ENCODE assay signal across 2 cellular contexts in the genomic region with DNA sequence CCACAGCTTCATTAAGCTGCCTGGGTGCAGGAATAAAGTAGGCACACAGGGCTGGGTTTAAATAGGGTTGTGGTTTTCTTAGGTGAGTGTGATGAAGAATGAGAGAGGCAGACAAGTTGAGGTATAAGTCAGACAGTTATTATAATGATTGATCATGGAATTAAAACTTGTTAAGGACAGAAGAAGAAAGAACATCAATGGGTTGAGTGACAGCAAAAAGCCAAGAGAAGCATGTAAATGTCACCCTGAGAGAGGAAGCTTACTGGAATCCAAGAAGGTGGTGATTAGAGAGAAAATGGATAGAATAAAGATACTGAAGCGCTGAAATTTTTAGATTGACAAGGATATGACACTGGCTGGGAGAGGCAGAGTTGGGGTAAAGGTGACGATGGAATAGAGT.
A peak's percentile ranks its signal among the peaks of the same experiment; 100 is the strongest.
TF ChIP-seq lines count a peak whose summit lies in the region.

No MANE protein-coding gene starts in this region.

TF ChIP-seq in GM23338, 12 proteins besides CTCF, POLR2A, EP300 and RAD21 (continued from another document and continues in another):
- TF ChIP-seq, protein P1, sequence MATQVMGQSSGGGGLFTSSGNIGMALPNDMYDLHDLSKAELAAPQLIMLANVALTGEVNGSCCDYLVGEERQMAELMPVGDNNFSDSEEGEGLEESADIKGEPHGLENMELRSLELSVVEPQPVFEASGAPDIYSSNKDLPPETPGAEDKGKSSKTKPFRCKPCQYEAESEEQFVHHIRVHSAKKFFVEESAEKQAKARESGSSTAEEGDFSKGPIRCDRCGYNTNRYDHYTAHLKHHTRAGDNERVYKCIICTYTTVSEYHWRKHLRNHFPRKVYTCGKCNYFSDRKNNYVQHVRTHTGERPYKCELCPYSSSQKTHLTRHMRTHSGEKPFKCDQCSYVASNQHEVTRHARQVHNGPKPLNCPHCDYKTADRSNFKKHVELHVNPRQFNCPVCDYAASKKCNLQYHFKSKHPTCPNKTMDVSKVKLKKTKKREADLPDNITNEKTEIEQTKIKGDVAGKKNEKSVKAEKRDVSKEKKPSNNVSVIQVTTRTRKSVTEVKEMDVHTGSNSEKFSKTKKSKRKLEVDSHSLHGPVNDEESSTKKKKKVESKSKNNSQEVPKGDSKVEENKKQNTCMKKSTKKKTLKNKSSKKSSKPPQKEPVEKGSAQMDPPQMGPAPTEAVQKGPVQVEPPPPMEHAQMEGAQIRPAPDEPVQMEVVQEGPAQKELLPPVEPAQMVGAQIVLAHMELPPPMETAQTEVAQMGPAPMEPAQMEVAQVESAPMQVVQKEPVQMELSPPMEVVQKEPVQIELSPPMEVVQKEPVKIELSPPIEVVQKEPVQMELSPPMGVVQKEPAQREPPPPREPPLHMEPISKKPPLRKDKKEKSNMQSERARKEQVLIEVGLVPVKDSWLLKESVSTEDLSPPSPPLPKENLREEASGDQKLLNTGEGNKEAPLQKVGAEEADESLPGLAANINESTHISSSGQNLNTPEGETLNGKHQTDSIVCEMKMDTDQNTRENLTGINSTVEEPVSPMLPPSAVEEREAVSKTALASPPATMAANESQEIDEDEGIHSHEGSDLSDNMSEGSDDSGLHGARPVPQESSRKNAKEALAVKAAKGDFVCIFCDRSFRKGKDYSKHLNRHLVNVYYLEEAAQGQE (IDR thresholded peaks at IDR 0.05; ENCODE audit: unreplicated experiment) = no peak
- no peak for TF ChIP-seq CREB1 (CRISPR knock-in tag; IDR thresholded peaks at IDR 0.05; ENCODE audit: low read depth)
- TF ChIP-seq EZH2 (IDR thresholded peaks at IDR 0.05; ENCODE audit: low read depth, unreplicated experiment) = no peak
- no peak for TF ChIP-seq ZNF331 (CRISPR knock-in tag; IDR thresholded peaks at IDR 0.05; ENCODE audit: low read depth)
- no peak for TF ChIP-seq ZNF114 (CRISPR knock-in tag; IDR thresholded peaks at IDR 0.05)
- TF ChIP-seq, protein P2, sequence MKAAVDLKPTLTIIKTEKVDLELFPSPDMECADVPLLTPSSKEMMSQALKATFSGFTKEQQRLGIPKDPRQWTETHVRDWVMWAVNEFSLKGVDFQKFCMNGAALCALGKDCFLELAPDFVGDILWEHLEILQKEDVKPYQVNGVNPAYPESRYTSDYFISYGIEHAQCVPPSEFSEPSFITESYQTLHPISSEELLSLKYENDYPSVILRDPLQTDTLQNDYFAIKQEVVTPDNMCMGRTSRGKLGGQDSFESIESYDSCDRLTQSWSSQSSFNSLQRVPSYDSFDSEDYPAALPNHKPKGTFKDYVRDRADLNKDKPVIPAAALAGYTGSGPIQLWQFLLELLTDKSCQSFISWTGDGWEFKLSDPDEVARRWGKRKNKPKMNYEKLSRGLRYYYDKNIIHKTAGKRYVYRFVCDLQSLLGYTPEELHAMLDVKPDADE (IDR thresholded peaks at IDR 0.05) = no peak
- TF ChIP-seq JUNB (IDR thresholded peaks at IDR 0.05; ENCODE audit: unreplicated experiment) = no peak
- TF ChIP-seq EZH2phosphoT487 (IDR thresholded peaks at IDR 0.05; ENCODE audit: unreplicated experiment) = no peak
- TF ChIP-seq, protein P3, sequence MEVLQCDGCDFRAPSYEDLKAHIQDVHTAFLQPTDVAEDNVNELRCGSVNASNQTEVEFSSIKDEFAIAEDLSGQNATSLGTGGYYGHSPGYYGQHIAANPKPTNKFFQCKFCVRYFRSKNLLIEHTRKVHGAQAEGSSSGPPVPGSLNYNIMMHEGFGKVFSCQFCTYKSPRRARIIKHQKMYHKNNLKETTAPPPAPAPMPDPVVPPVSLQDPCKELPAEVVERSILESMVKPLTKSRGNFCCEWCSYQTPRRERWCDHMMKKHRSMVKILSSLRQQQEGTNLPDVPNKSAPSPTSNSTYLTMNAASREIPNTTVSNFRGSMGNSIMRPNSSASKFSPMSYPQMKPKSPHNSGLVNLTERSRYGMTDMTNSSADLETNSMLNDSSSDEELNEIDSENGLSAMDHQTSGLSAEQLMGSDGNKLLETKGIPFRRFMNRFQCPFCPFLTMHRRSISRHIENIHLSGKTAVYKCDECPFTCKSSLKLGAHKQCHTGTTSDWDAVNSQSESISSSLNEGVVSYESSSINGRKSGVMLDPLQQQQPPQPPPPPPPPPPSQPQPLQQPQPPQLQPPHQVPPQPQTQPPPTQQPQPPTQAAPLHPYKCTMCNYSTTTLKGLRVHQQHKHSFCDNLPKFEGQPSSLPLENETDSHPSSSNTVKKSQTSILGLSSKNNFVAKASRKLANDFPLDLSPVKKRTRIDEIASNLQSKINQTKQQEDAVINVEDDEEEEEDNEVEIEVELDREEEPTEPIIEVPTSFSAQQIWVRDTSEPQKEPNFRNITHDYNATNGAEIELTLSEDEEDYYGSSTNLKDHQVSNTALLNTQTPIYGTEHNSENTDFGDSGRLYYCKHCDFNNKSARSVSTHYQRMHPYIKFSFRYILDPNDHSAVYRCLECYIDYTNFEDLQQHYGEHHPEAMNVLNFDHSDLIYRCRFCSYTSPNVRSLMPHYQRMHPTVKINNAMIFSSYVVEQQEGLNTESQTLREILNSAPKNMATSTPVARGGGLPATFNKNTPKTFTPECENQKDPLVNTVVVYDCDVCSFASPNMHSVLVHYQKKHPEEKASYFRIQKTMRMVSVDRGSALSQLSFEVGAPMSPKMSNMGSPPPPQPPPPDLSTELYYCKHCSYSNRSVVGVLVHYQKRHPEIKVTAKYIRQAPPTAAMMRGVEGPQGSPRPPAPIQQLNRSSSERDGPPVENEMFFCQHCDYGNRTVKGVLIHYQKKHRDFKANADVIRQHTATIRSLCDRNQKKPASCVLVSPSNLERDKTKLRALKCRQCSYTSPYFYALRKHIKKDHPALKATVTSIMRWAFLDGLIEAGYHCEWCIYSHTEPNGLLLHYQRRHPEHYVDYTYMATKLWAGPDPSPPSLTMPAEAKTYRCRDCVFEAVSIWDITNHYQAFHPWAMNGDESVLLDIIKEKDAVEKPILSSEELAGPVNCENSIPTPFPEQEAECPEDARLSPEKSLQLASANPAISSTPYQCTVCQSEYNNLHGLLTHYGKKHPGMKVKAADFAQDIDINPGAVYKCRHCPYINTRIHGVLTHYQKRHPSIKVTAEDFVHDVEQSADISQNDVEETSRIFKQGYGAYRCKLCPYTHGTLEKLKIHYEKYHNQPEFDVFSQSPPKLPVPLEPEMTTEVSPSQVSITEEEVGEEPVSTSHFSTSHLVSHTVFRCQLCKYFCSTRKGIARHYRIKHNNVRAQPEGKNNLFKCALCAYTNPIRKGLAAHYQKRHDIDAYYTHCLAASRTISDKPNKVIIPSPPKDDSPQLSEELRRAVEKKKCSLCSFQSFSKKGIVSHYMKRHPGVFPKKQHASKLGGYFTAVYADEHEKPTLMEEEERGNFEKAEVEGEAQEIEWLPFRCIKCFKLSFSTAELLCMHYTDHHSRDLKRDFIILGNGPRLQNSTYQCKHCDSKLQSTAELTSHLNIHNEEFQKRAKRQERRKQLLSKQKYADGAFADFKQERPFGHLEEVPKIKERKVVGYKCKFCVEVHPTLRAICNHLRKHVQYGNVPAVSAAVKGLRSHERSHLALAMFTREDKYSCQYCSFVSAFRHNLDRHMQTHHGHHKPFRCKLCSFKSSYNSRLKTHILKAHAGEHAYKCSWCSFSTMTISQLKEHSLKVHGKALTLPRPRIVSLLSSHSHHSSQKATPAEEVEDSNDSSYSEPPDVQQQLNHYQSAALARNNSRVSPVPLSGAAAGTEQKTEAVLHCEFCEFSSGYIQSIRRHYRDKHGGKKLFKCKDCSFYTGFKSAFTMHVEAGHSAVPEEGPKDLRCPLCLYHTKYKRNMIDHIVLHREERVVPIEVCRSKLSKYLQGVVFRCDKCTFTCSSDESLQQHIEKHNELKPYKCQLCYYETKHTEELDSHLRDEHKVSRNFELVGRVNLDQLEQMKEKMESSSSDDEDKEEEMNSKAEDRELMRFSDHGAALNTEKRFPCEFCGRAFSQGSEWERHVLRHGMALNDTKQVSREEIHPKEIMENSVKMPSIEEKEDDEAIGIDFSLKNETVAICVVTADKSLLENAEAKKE (CRISPR knock-in tag; IDR thresholded peaks at IDR 0.05) = no peak
- TF ChIP-seq STAT1 (IDR thresholded peaks at IDR 0.05; ENCODE audit: unreplicated experiment) = no peak

TF ChIP-seq in neural cell, 6 proteins besides CTCF, POLR2A, EP300 and RAD21 (continued from another document):
- TF ChIP-seq, protein P1 (IDR thresholded peaks at IDR 0.05; ENCODE audit: borderline replicate concordance) = peak; percentile 50
- peak; percentile 65 for TF ChIP-seq POLR2AphosphoS5 (IDR thresholded peaks at IDR 0.05)
- no peak for TF ChIP-seq SMC3 (conservative IDR thresholded peaks at IDR 0.05; ENCODE audit: poor library complexity)
- TF ChIP-seq EZH2 (IDR thresholded peaks at IDR 0.05; ENCODE audit: borderline replicate concordance, insufficient read depth, low read length, poor library complexity, severe bottlenecking) = no peak
TF ChIP-seq in neural cell: peak in this region for 2.
